9 cellular contexts compared by ENCODE assay signal in the genomic region with DNA sequence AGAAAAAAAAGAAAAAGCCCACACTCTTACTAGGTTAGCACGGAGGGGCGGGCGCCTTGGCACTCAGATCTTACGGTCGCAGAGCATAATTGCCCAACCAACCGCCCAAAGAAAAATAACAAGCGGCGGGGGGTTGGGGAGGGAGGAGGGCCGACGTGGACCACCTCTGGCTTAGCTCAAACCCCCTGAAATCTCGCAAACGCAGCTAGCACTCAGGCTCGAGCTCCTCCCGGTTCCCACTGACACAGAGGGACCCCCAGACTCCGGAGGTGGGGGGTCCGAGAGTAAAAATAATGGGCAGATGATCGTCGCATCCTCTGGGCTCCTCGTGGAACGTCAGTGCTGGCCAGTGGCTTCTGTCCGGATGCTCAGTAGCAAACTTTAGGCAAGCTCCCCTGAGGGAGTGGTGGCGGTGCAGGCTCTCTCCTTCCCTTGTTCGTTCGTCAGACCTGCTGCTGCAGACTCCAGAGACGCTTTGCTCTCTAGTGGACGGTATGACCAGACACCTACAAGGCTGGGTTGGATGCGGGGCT. TPM values are rescaled to one million over a fixed set of nuclear protein-coding genes. Genes with fewer than 3 reads are reported as not detected.
DNase-seq lines count a peak whose midpoint lies in the region; ATAC-seq and TF ChIP-seq lines count a peak whose summit lies in the region.
"Had no signal": no experiment of that assay in that cellular context is flagged by ENCODE, and none has a peak within 500 bp of the region (broad histone marks: within the 10 kb centered on the region; RNA-seq: fewer than 3 reads in every experiment).

No MANE protein-coding gene starts in this region.

- ATAC-seq in HG03457 (IDR thresholded peaks at IDR 0.05; ENCODE audit: unreplicated experiment) (no peak), GM18858 (IDR thresholded peaks at IDR 0.05; ENCODE audit: unreplicated experiment) (no peak)

- H2BK120ac ChIP-seq in neuronal stem cell (ENCODE audit: low read depth, low read length): no peak overlapping the region

- peak; percentile 64 for TF ChIP-seq POLR2A in NB4 (IDR thresholded peaks at IDR 0.05; ENCODE audit: extremely low read depth, insufficient read length)

- no peaks in the 10 kb centered on the region for H3K27me3 ChIP-seq in Caco-2 (replicated peaks; ENCODE audit: control insufficient read depth, insufficient read depth, low read length)
- H3K27me3 ChIP-seq in neuronal stem cell (ENCODE audit: control insufficient read depth in 3 of 3, insufficient read depth in 3 of 3, low read depth in 1 of 3, low read length in 3 of 3): peaks cover 0 to 51% (median 5%) of the 10 kb centered on the region in 3 experiments

- H3K4me3 ChIP-seq in Caco-2 (ENCODE audit: low read depth, low read length) (no peak overlapping the region), NB4 (ENCODE audit: low read depth, low read length) (peak overlapping the region; percentile 84), neuronal stem cell (ENCODE audit: low read length in 2 of 2) (no peak overlapping the region)

- CTCF ChIA-PET in Caco-2 (lab: Charles Lee): interaction anchor here (1.0 kb wide), 1 partner anchor 75 kb away, joined by 5 read pairs; no protein-coding TSS in a partner anchor

- intact Hi-C loops in Caco-2 (cut with micrococcal nuclease; ENCODE audit: unreplicated experiment): no loop called here

- H3K36me3 ChIP-seq in Caco-2 (ENCODE audit: control insufficient read depth, insufficient read depth, low read length) (no peaks in the 10 kb centered on the region), neuronal stem cell (replicated peaks in 1 of 2; ENCODE audit: control insufficient read depth in 2 of 2, insufficient read depth in 2 of 2, low read length in 2 of 2) (no peaks in the 10 kb centered on the region)

- POLR2A ChIA-PET in Caco-2 (lab: Charles Lee): no interaction called here

- WGBS in neuronal stem cell (ENCODE audit: extremely low coverage in 2 of 2, insufficient read length in 2 of 2, insufficient replicate concordance in 1 of 2), 2 donors: no CpG with 5 or more reads among the region's 27 CpGs

- peak overlapping the region; percentile 21 for H3K27ac ChIP-seq in neuronal stem cell (replicated peaks; ENCODE audit: low read length)

- H2BK12ac ChIP-seq in neuronal stem cell (ENCODE audit: low read length): no peak overlapping the region

- no peaks in the 10 kb centered on the region for H3K27me3 Mint-ChIP-seq in Caco-2 (ENCODE audit: insufficient read depth, unreplicated experiment)

- H3K4me1 Mint-ChIP-seq in Caco-2 (ENCODE audit: low read depth, unreplicated experiment): peaks cover 5% of the 10 kb centered on the region

- no peaks in the 10 kb centered on the region for H3K36me3 Mint-ChIP-seq in Caco-2 (ENCODE audit: insufficient read depth, unreplicated experiment)

- DNase-seq in Caco-2 (peak; percentile 36 to 60), NB4 (ENCODE audit: low read depth) (peak; percentile 93), ecto neural progenitor cell (ENCODE audit: low spot score) (peak; percentile 65), neuronal stem cell (ENCODE audit: low spot score) (no peak), AML-193 (lab: John Stamatoyannopoulos, UW) (no peak), NCI-H446 (lab: John Stamatoyannopoulos, UW) (no peak)
- DNase-seq: activated effector memory CD4-positive, alpha-beta T cell treated with anti-CD3 and anti-CD28 coated beads, Interleukin-2, amount 50 U/mL, for 16 hours had no signal

- H3K4me3 Mint-ChIP-seq in Caco-2 (ENCODE audit: unreplicated experiment): peak overlapping the region; percentile 17

- H3K14ac ChIP-seq in neuronal stem cell (ENCODE audit: low read length): no peak overlapping the region

- H3K4ac ChIP-seq in neuronal stem cell (ENCODE audit: low read length): no peak overlapping the region

- H3K4me1 ChIP-seq in Caco-2 (0 out of 2 replicates have a peak, but pooled peaks cover 5% of the 10 kb centered on the region), neuronal stem cell (ENCODE audit: control insufficient read depth in 2 of 2, insufficient read depth in 1 of 2, low read depth in 1 of 2, low read length in 2 of 2) (peaks cover 0 to 3% of the 10 kb centered on the region in 2 donors)

- H4K8ac ChIP-seq in neuronal stem cell (ENCODE audit: low read depth, low read length): no peak overlapping the region

- H3K79me1 ChIP-seq in neuronal stem cell (ENCODE audit: low read depth, low read length): no peaks in the 10 kb centered on the region

- H3K18ac ChIP-seq in neuronal stem cell (ENCODE audit: low read length): peak overlapping the region; percentile 95

- no peak overlapping the region for H3K9ac ChIP-seq in neuronal stem cell (ENCODE audit: low read depth, low read length, poor library complexity)

- no peak overlapping the region for H2AK5ac ChIP-seq in neuronal stem cell (ENCODE audit: low read depth, low read length)

- H3K9me3 ChIP-seq in Caco-2: no peaks in the 10 kb centered on the region
- H3K9me3 ChIP-seq in neuronal stem cell (replicated peaks in 1 of 2; ENCODE audit: control insufficient read depth in 2 of 2, insufficient read depth in 1 of 2, low read depth in 1 of 2, low read length in 2 of 2): peaks cover 4 to 7% of the 10 kb centered on the region in 2 donors

- H3K4me2 ChIP-seq in neuronal stem cell (ENCODE audit: insufficient read depth, low read length, poor library complexity, severe bottlenecking): no peak overlapping the region

- no peak overlapping the region for H2BK15ac ChIP-seq in neuronal stem cell (ENCODE audit: low read length)

- no peak overlapping the region for H2BK5ac ChIP-seq in neuronal stem cell (ENCODE audit: low read length)

- no peak overlapping the region for H4K91ac ChIP-seq in neuronal stem cell (ENCODE audit: low read depth, low read length, poor library complexity)

- peak overlapping the region; percentile 56 for H2AFZ ChIP-seq in neuronal stem cell (ENCODE audit: low read length)

- H3K23ac ChIP-seq in neuronal stem cell (ENCODE audit: low read depth, low read length, poor library complexity): no peak overlapping the region

- H3K27ac Mint-ChIP-seq in Caco-2 (ENCODE audit: unreplicated experiment): no peak overlapping the region

- peak in 1 of 2 experiments; percentile 17 for TF ChIP-seq CTCF in Caco-2 (IDR thresholded peaks at IDR 0.05; ENCODE audit: insufficient read depth in 1 of 2, low read depth in 1 of 2, low read length in 1 of 2, severe bottlenecking in 1 of 2, unreplicated experiment in 1 of 2)
- no peak for TF ChIP-seq CTCF in NB4 (IDR thresholded peaks at IDR 0.05; ENCODE audit: low read depth, low read length)

- H3K9me3 Mint-ChIP-seq in Caco-2 (ENCODE audit: unreplicated experiment): no peaks in the 10 kb centered on the region

- BruUV-seq in Caco-2 (replicated peaks; lab: Mats Ljungman, UMichigan): no TSS peak

RNA-seq across cellular contexts. Expression of gene CATIP, which starts 12.0 kb away (rescaled TPM):
- 0.54 TPM in 1 of 2 replicates, not detected in the other for total RNA-seq in Caco-2 (2022)
- polyA plus RNA-seq in neuronal stem cell (2013, experiment 1 of 2): 0.66 TPM
- polyA plus RNA-seq in neuronal stem cell (2013, experiment 2 of 2): 0.80 TPM

RNA-seq across cellular contexts. Expression of gene SLC11A1, which starts 13.4 kb away (rescaled TPM):
- 0.12 and 0.32 TPM in 2 replicates for total RNA-seq in Caco-2 (2022)
- 0.35 TPM for polyA plus RNA-seq in neuronal stem cell (2013, experiment 1 of 2)
- 0.06 TPM for polyA plus RNA-seq in neuronal stem cell (2013, experiment 2 of 2)

RNA-seq across cellular contexts. Expression of gene CTDSP1, which starts 31.0 kb away (rescaled TPM):
- total RNA-seq in Caco-2 (2022): 103 and 104 TPM in 2 replicates
- 39.9 TPM for polyA plus RNA-seq in neuronal stem cell (2013, experiment 1 of 2)
- 39.8 TPM for polyA plus RNA-seq in neuronal stem cell (2013, experiment 2 of 2)

RNA-seq across cellular contexts. Expression of gene VIL1, which starts 50.2 kb away (rescaled TPM):
- 401 and 448 TPM in 2 replicates for total RNA-seq in Caco-2 (2022)
- 0.07 TPM for polyA plus RNA-seq in neuronal stem cell (2013, experiment 1 of 2)
- polyA plus RNA-seq in neuronal stem cell (2013, experiment 2 of 2): 0.08 TPM

Comparison
In these comparisons a context has a peak if more than half of its experiments do, and no peak if none do; other contexts are left out.
1. DNase-seq: peak in Caco-2 (2 of 2), NB4 (single experiment) and ecto neural progenitor cell (single experiment); none in neuronal stem cell (single experiment), AML-193 (0 of 2) and NCI-H446 (0 of 2).